In the genomic region with DNA sequence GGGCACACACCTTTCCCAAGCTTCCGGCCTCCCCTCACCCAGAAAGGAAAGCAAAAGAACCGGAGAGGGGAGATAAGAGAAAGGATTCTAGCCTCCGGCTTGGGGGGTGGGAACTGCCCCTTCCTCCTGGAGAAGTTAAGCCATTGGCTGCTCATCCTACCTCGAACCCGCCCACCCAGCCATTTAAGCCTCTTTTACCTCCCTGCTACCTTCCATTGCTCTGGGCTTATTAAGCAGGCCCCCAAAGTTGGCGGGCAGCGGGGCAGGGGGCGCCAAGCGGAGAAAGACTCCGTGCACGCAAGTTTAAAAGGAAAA, we compare ENCODE assay signal across 8 cellular contexts. TPM values are rescaled to one million over a fixed set of nuclear protein-coding genes. Genes with fewer than 3 reads are reported as not detected.
DNase-seq lines count a peak whose midpoint lies in the region; ATAC-seq and TF ChIP-seq lines count a peak whose summit lies in the region.

No MANE protein-coding gene starts in this region.

- H3K9me3 ChIP-seq in AG04450 (ENCODE audit: control insufficient read depth, insufficient read depth, low read length), result no peaks in the 10 kb centered on the region; the same call in 1 of the 2 replicates
- no peaks in the 10 kb centered on the region for H3K9me3 ChIP-seq in HEK293 (ENCODE audit: control insufficient read depth, insufficient read depth, low read depth, low read length)
- H3K9me3 ChIP-seq in effector memory CD4-positive, alpha-beta T cell (ENCODE audit: control insufficient read depth, low read length), result no peaks in the 10 kb centered on the region
- H3K9me3 ChIP-seq in lower lobe of right lung, result no peaks in the 10 kb centered on the region

- TF ChIP-seq CTCF in AG04450 (IDR thresholded peaks at IDR 0.05; ENCODE audit: low read depth, low read length) (no peak), HEK293 (tag by site-specific recombination; IDR thresholded peaks at IDR 0.05) (no peak), lower lobe of right lung (IDR thresholded peaks at IDR 0.05) (no peak)

- DNase-seq in AG04450 (ENCODE audit: low read depth, low spot score) (no peak), NCI-H510A (lab: John Stamatoyannopoulos, UW) (peak; percentile 74), lower lobe of right lung (peak; percentile 87)
- DNase-seq in effector memory CD4-positive, alpha-beta T cell, result peak in 1 of 3 donors; percentile 34
- peak; percentile 30 to 46 for DNase-seq in stimulated activated CD8-positive, alpha-beta memory T cell treated with anti-CD3 and anti-CD28 coated beads, Interleukin-2, amount 100 ng/mL, for 48 hours (ENCODE audit: low read depth in 2 of 2)

- H3K4me3 ChIP-seq in AG04450 (ENCODE audit: low read depth, low read length) (peak overlapping the region; percentile 70), HEK293 (ENCODE audit: low read depth, low read length) (peak overlapping the region; percentile 64), lower lobe of right lung (peak overlapping the region; percentile 65)
- H3K4me3 ChIP-seq in effector memory CD4-positive, alpha-beta T cell (ENCODE audit: insufficient read depth, low read depth, low read length, poor library complexity, severe bottlenecking), result peak overlapping the region; percentile 83

- ATAC-seq in activated CD4-positive, CD25-positive, alpha-beta regulatory T cell treated with anti-CD3 and anti-CD28 coated beads, Interleukin-2, amount 50 U/mL, for 24 hours, result peak; percentile 25 to 39
- ATAC-seq in lower lobe of right lung (peak; percentile 65 to 71), HG03039 (IDR thresholded peaks at IDR 0.05; ENCODE audit: unreplicated experiment) (no peak)

- POLR2A ChIA-PET in AG04450 (lab: Yijun Ruan, JAX), result interaction anchor here (0.6 kb wide), 1 partner anchor 230 kb away, joined by 3 read pairs; no protein-coding TSS in a partner anchor
- POLR2A ChIA-PET in HEK293 (lab: Yijun Ruan, JAX), result interaction anchor here (0.6 to 2.1 kb wide), 3 partner anchors 34 to 402 kb away, joined by 3 to 6 read pairs (median 5); no protein-coding TSS in a partner anchor

- CTCF ChIA-PET in AG04450 (lab: Charles Lee) (no interaction called here), HEK293 (lab: Yijun Ruan, JAX) (no interaction called here)

- H3K36me3 ChIP-seq in HEK293 (ENCODE audit: control insufficient read depth in 2 of 2, insufficient read depth in 1 of 2, low read length in 2 of 2), result no peaks in the 10 kb centered on the region
- no peaks in the 10 kb centered on the region for H3K36me3 ChIP-seq in effector memory CD4-positive, alpha-beta T cell (ENCODE audit: control insufficient read depth, insufficient read depth, low read length)
- no peaks in the 10 kb centered on the region for H3K36me3 ChIP-seq in lower lobe of right lung

- H3K27me3 ChIP-seq in AG04450 (ENCODE audit: control insufficient read depth, insufficient read depth, low read length) (no peaks in the 10 kb centered on the region), lower lobe of right lung (ENCODE audit: low read depth) (no peaks in the 10 kb centered on the region)
- H3K27me3 ChIP-seq in effector memory CD4-positive, alpha-beta T cell (replicated peaks; ENCODE audit: control insufficient read depth, insufficient read depth, low read length, poor library complexity, severe bottlenecking), result no peaks in the 10 kb centered on the region

- H3K4me1 ChIP-seq in HEK293 (ENCODE audit: control insufficient read depth, insufficient read depth, low read length), result peaks cover 3% of the 10 kb centered on the region; the same call in 1 of the 2 replicates
- peaks cover 14% of the 10 kb centered on the region for H3K4me1 ChIP-seq in effector memory CD4-positive, alpha-beta T cell (ENCODE audit: control insufficient read depth, insufficient read depth, low read length, poor library complexity, severe bottlenecking)
- peaks cover 17% of the 10 kb centered on the region for H3K4me1 ChIP-seq in lower lobe of right lung

- intact Hi-C loops in lower lobe of right lung (cut with DNase I), result loop anchor here (10.0 kb wide), 1 partner anchor 93 kb away; no protein-coding TSS in a partner anchor

- H3K27ac ChIP-seq in AG04450 (ENCODE audit: low read depth, low read length), result peak overlapping the region; percentile 91
- peak overlapping the region; percentile 99 for H3K27ac ChIP-seq in HEK293 (ENCODE audit: extremely low read depth, low read depth, low read length)
- H3K27ac ChIP-seq in effector memory CD4-positive, alpha-beta T cell (ENCODE audit: insufficient read depth, low read length, poor library complexity, severe bottlenecking), result peak overlapping the region; percentile 72
- H3K27ac ChIP-seq in lower lobe of right lung, result peak overlapping the region; percentile 88

TF ChIP-seq in HEK293, 187 proteins besides CTCF, POLR2A, EP300 and RAD21 (continues in another document):
- no peak for TF ChIP-seq HOXC10 (CRISPR knock-in tag; IDR thresholded peaks at IDR 0.05)
- TF ChIP-seq YY1 (tag by site-specific recombination; IDR thresholded peaks at IDR 0.05), result no peak
- TF ChIP-seq BCL11A (tag by site-specific recombination; IDR thresholded peaks at IDR 0.05; ENCODE audit: low read depth), result no peak
- TF ChIP-seq, protein P1, sequence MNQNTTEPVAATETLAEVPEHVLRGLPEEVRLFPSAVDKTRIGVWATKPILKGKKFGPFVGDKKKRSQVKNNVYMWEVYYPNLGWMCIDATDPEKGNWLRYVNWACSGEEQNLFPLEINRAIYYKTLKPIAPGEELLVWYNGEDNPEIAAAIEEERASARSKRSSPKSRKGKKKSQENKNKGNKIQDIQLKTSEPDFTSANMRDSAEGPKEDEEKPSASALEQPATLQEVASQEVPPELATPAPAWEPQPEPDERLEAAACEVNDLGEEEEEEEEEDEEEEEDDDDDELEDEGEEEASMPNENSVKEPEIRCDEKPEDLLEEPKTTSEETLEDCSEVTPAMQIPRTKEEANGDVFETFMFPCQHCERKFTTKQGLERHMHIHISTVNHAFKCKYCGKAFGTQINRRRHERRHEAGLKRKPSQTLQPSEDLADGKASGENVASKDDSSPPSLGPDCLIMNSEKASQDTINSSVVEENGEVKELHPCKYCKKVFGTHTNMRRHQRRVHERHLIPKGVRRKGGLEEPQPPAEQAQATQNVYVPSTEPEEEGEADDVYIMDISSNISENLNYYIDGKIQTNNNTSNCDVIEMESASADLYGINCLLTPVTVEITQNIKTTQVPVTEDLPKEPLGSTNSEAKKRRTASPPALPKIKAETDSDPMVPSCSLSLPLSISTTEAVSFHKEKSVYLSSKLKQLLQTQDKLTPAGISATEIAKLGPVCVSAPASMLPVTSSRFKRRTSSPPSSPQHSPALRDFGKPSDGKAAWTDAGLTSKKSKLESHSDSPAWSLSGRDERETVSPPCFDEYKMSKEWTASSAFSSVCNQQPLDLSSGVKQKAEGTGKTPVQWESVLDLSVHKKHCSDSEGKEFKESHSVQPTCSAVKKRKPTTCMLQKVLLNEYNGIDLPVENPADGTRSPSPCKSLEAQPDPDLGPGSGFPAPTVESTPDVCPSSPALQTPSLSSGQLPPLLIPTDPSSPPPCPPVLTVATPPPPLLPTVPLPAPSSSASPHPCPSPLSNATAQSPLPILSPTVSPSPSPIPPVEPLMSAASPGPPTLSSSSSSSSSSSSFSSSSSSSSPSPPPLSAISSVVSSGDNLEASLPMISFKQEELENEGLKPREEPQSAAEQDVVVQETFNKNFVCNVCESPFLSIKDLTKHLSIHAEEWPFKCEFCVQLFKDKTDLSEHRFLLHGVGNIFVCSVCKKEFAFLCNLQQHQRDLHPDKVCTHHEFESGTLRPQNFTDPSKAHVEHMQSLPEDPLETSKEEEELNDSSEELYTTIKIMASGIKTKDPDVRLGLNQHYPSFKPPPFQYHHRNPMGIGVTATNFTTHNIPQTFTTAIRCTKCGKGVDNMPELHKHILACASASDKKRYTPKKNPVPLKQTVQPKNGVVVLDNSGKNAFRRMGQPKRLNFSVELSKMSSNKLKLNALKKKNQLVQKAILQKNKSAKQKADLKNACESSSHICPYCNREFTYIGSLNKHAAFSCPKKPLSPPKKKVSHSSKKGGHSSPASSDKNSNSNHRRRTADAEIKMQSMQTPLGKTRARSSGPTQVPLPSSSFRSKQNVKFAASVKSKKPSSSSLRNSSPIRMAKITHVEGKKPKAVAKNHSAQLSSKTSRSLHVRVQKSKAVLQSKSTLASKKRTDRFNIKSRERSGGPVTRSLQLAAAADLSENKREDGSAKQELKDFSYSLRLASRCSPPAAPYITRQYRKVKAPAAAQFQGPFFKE (tag by site-specific recombination; IDR thresholded peaks at IDR 0.05; ENCODE audit: borderline replicate concordance), result no peak
- peak; percentile 39 for TF ChIP-seq ZNF366 (tag by site-specific recombination; conservative IDR thresholded peaks at IDR 0.05)
- no peak for TF ChIP-seq ZNF266 (tag by site-specific recombination; IDR thresholded peaks at IDR 0.05; ENCODE audit: low read depth)
- no peak for TF ChIP-seq ZNF10 (tag by site-specific recombination; IDR thresholded peaks at IDR 0.05)
- TF ChIP-seq ZFP41 (tag by site-specific recombination; IDR thresholded peaks at IDR 0.05; ENCODE audit: borderline replicate concordance), result no peak
- no peak for TF ChIP-seq ZNF155 (tag by site-specific recombination; IDR thresholded peaks at IDR 0.05)
- peak; percentile 41; the same call in 1 of the 2 replicates for TF ChIP-seq KLF9 (tag by site-specific recombination; IDR thresholded peaks at IDR 0.05; ENCODE audit: low read depth)
- no peak for TF ChIP-seq ZNF701 (tag by site-specific recombination; IDR thresholded peaks at IDR 0.05)
- TF ChIP-seq, protein P2, sequence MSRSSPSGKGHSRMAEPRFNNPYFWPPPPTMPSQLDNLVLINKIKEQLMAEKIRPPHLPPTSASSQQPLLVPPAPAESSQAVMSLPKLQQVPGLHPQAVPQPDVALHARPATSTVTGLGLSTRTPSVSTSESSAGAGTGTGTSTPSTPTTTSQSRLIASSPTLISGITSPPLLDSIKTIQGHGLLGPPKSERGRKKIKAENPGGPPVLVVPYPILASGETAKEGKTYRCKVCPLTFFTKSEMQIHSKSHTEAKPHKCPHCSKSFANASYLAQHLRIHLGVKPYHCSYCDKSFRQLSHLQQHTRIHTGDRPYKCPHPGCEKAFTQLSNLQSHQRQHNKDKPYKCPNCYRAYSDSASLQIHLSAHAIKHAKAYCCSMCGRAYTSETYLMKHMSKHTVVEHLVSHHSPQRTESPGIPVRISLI (tag by site-specific recombination; IDR thresholded peaks at IDR 0.05), result no peak
- TF ChIP-seq ZNF138 (tag by site-specific recombination; IDR thresholded peaks at IDR 0.05; ENCODE audit: borderline replicate concordance), result no peak

RNA-seq across cellular contexts. Expression of a gene that starts 2.3 kb away (rescaled TPM):
- polyA plus RNA-seq in AG04450 (2011; rRNA removed), result 3.5 and 4.1 TPM in 2 replicates
- polyA minus RNA-seq in AG04450 (2011; rRNA and poly(A)+ RNA removed), result 6.4 and 7.6 TPM in 2 replicates
- total RNA-seq in lower lobe of right lung, result 12.5 TPM
